9 cellular contexts compared by ENCODE assay signal in genomic region chr7:63925262-63925625, GRCh38.
DNase-seq lines count a peak whose midpoint lies in the region; ATAC-seq and TF ChIP-seq lines count a peak whose summit lies in the region.
"Had no signal": no experiment of that assay in that cellular context is flagged by ENCODE, and none has a peak within 500 bp of the region (broad histone marks: within the 10 kb centered on the region; RNA-seq: fewer than 3 reads in every experiment).

No MANE protein-coding gene starts in this region.

- no peak for TF ChIP-seq CTCF in fibroblast of mammary gland (conservative IDR thresholded peaks at IDR 0.05; ENCODE audit: control insufficient read depth, insufficient read depth, low read depth, low read length)

- H3K27me3 ChIP-seq in stomach smooth muscle (ENCODE audit: control insufficient read depth in 1 of 2, insufficient read depth in 2 of 2, low read length in 2 of 2): no peaks in the 10 kb centered on the region

- peak overlapping the region; percentile 89 for H3K27ac Mint-ChIP-seq in activated CD8-positive, alpha-beta memory T cell treated with anti-CD3 and anti-CD28 coated beads, Interleukin-2, amount 10 ng/mL, durations not matched to agents 7 days and 5 days

- H3K36me3 ChIP-seq in stomach smooth muscle (ENCODE audit: control insufficient read depth in 2 of 2, insufficient read depth in 2 of 2, low read length in 2 of 2): no peaks in the 10 kb centered on the region

- H3K9ac ChIP-seq in stomach smooth muscle (ENCODE audit: low read length in 2 of 2): peak overlapping the region; percentile 62 to 79

- H3K27me3 Mint-ChIP-seq in activated CD8-positive, alpha-beta memory T cell treated with anti-CD3 and anti-CD28 coated beads, Interleukin-2, amount 10 ng/mL, durations not matched to agents 7 days and 5 days: no peaks in the 10 kb centered on the region

- H3K9me3 Mint-ChIP-seq in activated CD8-positive, alpha-beta memory T cell treated with anti-CD3 and anti-CD28 coated beads, Interleukin-2, amount 10 ng/mL, durations not matched to agents 7 days and 5 days (ENCODE audit: low read depth): peaks cover 19% of the 10 kb centered on the region

- DNase-seq in activated CD8-positive, alpha-beta memory T cell treated with anti-CD3 and anti-CD28 coated beads, Interleukin-2, amount 10 ng/mL, durations not matched to agents 7 days and 5 days: no peak
- no peak for DNase-seq in activated CD8-positive, alpha-beta memory T cell treated with anti-CD3 and anti-CD28 coated beads, Interleukin-2, amount 50 U/mL, for 4 hours
- DNase-seq in SHP77 (lab: John Stamatoyannopoulos, UW) (peak; percentile 52 to 66), fibroblast of mammary gland (ENCODE audit: low read depth) (no peak), DMS 273 treated with DMSO at 0.1 percent for 48 hours (lab: John Stamatoyannopoulos, UW) (no peak)
- DNase-seq: MM.1S had no signal

- CTCF ChIA-PET in activated CD8-positive, alpha-beta memory T cell treated with anti-CD3 and anti-CD28 coated beads, Interleukin-2, amount 10 ng/mL, durations not matched to agents 7 days and 5 days (lab: Charles Lee): interaction anchor here (0.6 kb wide), 1 partner anchor 27 kb away, joined by 3 read pairs; no protein-coding TSS in a partner anchor

- H3K4me3 Mint-ChIP-seq in activated CD8-positive, alpha-beta memory T cell treated with anti-CD3 and anti-CD28 coated beads, Interleukin-2, amount 10 ng/mL, durations not matched to agents 7 days and 5 days: peak overlapping the region; percentile 82

- no peak for ATAC-seq in activated CD8-positive, alpha-beta memory T cell treated with anti-CD3 and anti-CD28 coated beads, Interleukin-2, amount 10 ng/mL, durations not matched to agents 7 days and 5 days
- ATAC-seq in HG02678 (IDR thresholded peaks at IDR 0.05; ENCODE audit: unreplicated experiment): no peak
- ATAC-seq in GM18909 (IDR thresholded peaks at IDR 0.05; ENCODE audit: poor library complexity, unreplicated experiment): no peak

- H3K4me1 ChIP-seq in stomach smooth muscle (ENCODE audit: control insufficient read depth, insufficient read depth, low read length): peaks cover 10% of the 10 kb centered on the region

- H3K27ac ChIP-seq in stomach smooth muscle (ENCODE audit: low read length): peak overlapping the region; percentile 90

- H3K4me3 ChIP-seq in fibroblast of mammary gland (ENCODE audit: control insufficient read depth, low read depth, low read length) (peak overlapping the region; percentile 46), stomach smooth muscle (ENCODE audit: low read length in 2 of 2) (peak overlapping the region; percentile 93 to 99)

- H3K4me1 Mint-ChIP-seq in activated CD8-positive, alpha-beta memory T cell treated with anti-CD3 and anti-CD28 coated beads, Interleukin-2, amount 10 ng/mL, durations not matched to agents 7 days and 5 days: peaks cover 11% of the 10 kb centered on the region

- peaks cover 10% of the 10 kb centered on the region for H3K36me3 Mint-ChIP-seq in activated CD8-positive, alpha-beta memory T cell treated with anti-CD3 and anti-CD28 coated beads, Interleukin-2, amount 10 ng/mL, durations not matched to agents 7 days and 5 days

- H3K9me3 ChIP-seq in stomach smooth muscle (ENCODE audit: control insufficient read depth in 2 of 2, low read length in 2 of 2): no peaks in the 10 kb centered on the region

Comparison
In these comparisons a context has a peak if more than half of its experiments do, and no peak if none do; other contexts are left out.
1. DNase-seq: peak in SHP77 (2 of 2); none in activated CD8-positive, alpha-beta memory T cell treated with anti-CD3 and anti-CD28 coated beads, Interleukin-2, amount 10 ng/mL, durations not matched to agents 7 days and 5 days (single experiment), activated CD8-positive, alpha-beta memory T cell treated with anti-CD3 and anti-CD28 coated beads, Interleukin-2, amount 50 U/mL, for 4 hours (single experiment), fibroblast of mammary gland (single experiment) and DMS 273 treated with DMSO at 0.1 percent for 48 hours (single experiment).